18 cellular contexts compared by ENCODE assay signal in genomic region chr9:137969685-137970084, GRCh38.
DNase-seq lines count a peak whose midpoint lies in the region; ATAC-seq and TF ChIP-seq lines count a peak whose summit lies in the region.
"Had no signal": no experiment of that assay in that cellular context is flagged by ENCODE, and none has a peak within 500 bp of the region (broad histone marks: within the 10 kb centered on the region; RNA-seq: fewer than 3 reads in every experiment).

No MANE protein-coding gene starts in this region.

- no peaks in the 10 kb centered on the region for H4K20me1 ChIP-seq in neural progenitor cell (ENCODE audit: low read depth)

- no peak for TF ChIP-seq CTCF in glutamatergic neuron (IDR thresholded peaks at IDR 0.05; ENCODE audit: partially characterized antibody, unreplicated experiment)
- TF ChIP-seq CTCF in neural progenitor cell (IDR thresholded peaks at IDR 0.05): no peak
- no peak for TF ChIP-seq CTCF in upper lobe of right lung (IDR thresholded peaks at IDR 0.05)
- TF ChIP-seq CTCF in type B pancreatic cell (conservative IDR thresholded peaks at IDR 0.05): no peak

- no peak for ATAC-seq in upper lobe of right lung
- ATAC-seq: GM12878 had no signal

- H3K27me3 ChIP-seq in neural progenitor cell: no peaks in the 10 kb centered on the region
- H3K27me3 ChIP-seq in upper lobe of right lung: no peaks in the 10 kb centered on the region

- H3K36me3 ChIP-seq in neural progenitor cell (no peaks in the 10 kb centered on the region), upper lobe of right lung (no peaks in the 10 kb centered on the region)

- H3K9me3 Mint-ChIP-seq in activated naive CD4-positive, alpha-beta T cell treated with anti-CD3 and anti-CD28 coated beads, Interleukin-2, amount 10 ng/mL, durations not matched to agents 7 days and 5 days: no peaks in the 10 kb centered on the region
- peaks cover 8% of the 10 kb centered on the region for H3K9me3 Mint-ChIP-seq in glutamatergic neuron (ENCODE audit: unreplicated experiment)
- H3K9me3 Mint-ChIP-seq in neural progenitor cell: no peaks in the 10 kb centered on the region
- no peaks in the 10 kb centered on the region for H3K9me3 Mint-ChIP-seq in type B pancreatic cell
- H3K9me3 Mint-ChIP-seq: CD4-positive, alpha-beta T cell had no signal

- no peak overlapping the region for H3K4me2 ChIP-seq in neural progenitor cell

- H3K4me3 ChIP-seq in neural progenitor cell (no peak overlapping the region), upper lobe of right lung (no peak overlapping the region)
- H3K4me3 ChIP-seq: GM12878 had no signal

- no peaks in the 10 kb centered on the region for H3K4me1 Mint-ChIP-seq in activated naive CD4-positive, alpha-beta T cell treated with anti-CD3 and anti-CD28 coated beads, Interleukin-2, amount 10 ng/mL, durations not matched to agents 7 days and 5 days
- H3K4me1 Mint-ChIP-seq in glutamatergic neuron (ENCODE audit: low read depth, unreplicated experiment): peaks cover 21% of the 10 kb centered on the region
- peaks cover 18% of the 10 kb centered on the region for H3K4me1 Mint-ChIP-seq in neural progenitor cell
- peaks cover 8% of the 10 kb centered on the region for H3K4me1 Mint-ChIP-seq in type B pancreatic cell (ENCODE audit: unreplicated experiment)
- H3K4me1 Mint-ChIP-seq: B cell had no signal

- CTCF ChIA-PET in activated naive CD4-positive, alpha-beta T cell treated with anti-CD3 and anti-CD28 coated beads, Interleukin-2, amount 10 ng/mL, durations not matched to agents 7 days and 5 days (lab: Charles Lee): no interaction called here

- no peak overlapping the region for H3K4me3 Mint-ChIP-seq in activated naive CD4-positive, alpha-beta T cell treated with anti-CD3 and anti-CD28 coated beads, Interleukin-2, amount 10 ng/mL, durations not matched to agents 7 days and 5 days
- H3K4me3 Mint-ChIP-seq in glutamatergic neuron (ENCODE audit: unreplicated experiment): peak overlapping the region; percentile 3
- H3K4me3 Mint-ChIP-seq in neural progenitor cell: peak overlapping the region; percentile 54
- H3K4me3 Mint-ChIP-seq in type B pancreatic cell: no peak overlapping the region
- H3K4me3 Mint-ChIP-seq: B cell; CD4-positive, alpha-beta T cell; HFFc6 had no signal

- no peak overlapping the region for H3K9ac ChIP-seq in neural progenitor cell

- no peaks in the 10 kb centered on the region for H3K9me3 ChIP-seq in neural progenitor cell (ENCODE audit: low read depth)
- no peaks in the 10 kb centered on the region for H3K9me3 ChIP-seq in upper lobe of right lung

- H3K27ac Mint-ChIP-seq in activated naive CD4-positive, alpha-beta T cell treated with anti-CD3 and anti-CD28 coated beads, Interleukin-2, amount 10 ng/mL, durations not matched to agents 7 days and 5 days: no peak overlapping the region
- H3K27ac Mint-ChIP-seq in glutamatergic neuron (ENCODE audit: unreplicated experiment) (no peak overlapping the region), neural progenitor cell (no peak overlapping the region), type B pancreatic cell (no peak overlapping the region)
- H3K27ac Mint-ChIP-seq: B cell; CD4-positive, alpha-beta T cell; HFFc6 had no signal

- no peaks in the 10 kb centered on the region for H3K4me1 ChIP-seq in neural progenitor cell
- no peaks in the 10 kb centered on the region for H3K4me1 ChIP-seq in upper lobe of right lung

- H2AFZ ChIP-seq in neural progenitor cell (replicated peaks): no peak overlapping the region

- H3K79me2 ChIP-seq in neural progenitor cell (ENCODE audit: low read depth): no peaks in the 10 kb centered on the region

- no peaks in the 10 kb centered on the region for H3F3A ChIP-seq in neural progenitor cell (ENCODE audit: low read depth)

- no peaks in the 10 kb centered on the region for H3K36me3 Mint-ChIP-seq in activated naive CD4-positive, alpha-beta T cell treated with anti-CD3 and anti-CD28 coated beads, Interleukin-2, amount 10 ng/mL, durations not matched to agents 7 days and 5 days
- H3K36me3 Mint-ChIP-seq in glutamatergic neuron (ENCODE audit: unreplicated experiment): peaks cover 12% of the 10 kb centered on the region
- H3K36me3 Mint-ChIP-seq in neural progenitor cell: no peaks in the 10 kb centered on the region
- H3K36me3 Mint-ChIP-seq in type B pancreatic cell: no peaks in the 10 kb centered on the region

- peaks cover 4% of the 10 kb centered on the region for H3K27me3 Mint-ChIP-seq in activated naive CD4-positive, alpha-beta T cell treated with anti-CD3 and anti-CD28 coated beads, Interleukin-2, amount 10 ng/mL, durations not matched to agents 7 days and 5 days
- peaks cover 24% of the 10 kb centered on the region for H3K27me3 Mint-ChIP-seq in glutamatergic neuron (ENCODE audit: unreplicated experiment)
- no peaks in the 10 kb centered on the region for H3K27me3 Mint-ChIP-seq in neural progenitor cell (ENCODE audit: insufficient read depth, low read depth)
- no peaks in the 10 kb centered on the region for H3K27me3 Mint-ChIP-seq in type B pancreatic cell

- H3K27ac ChIP-seq in neural progenitor cell (no peak overlapping the region), upper lobe of right lung (no peak overlapping the region)
- H3K27ac ChIP-seq: HL-60 had no signal

- intact Hi-C loops in upper lobe of right lung (cut with DNase I): no loop called here

- peak; percentile 1 for DNase-seq in activated naive CD4-positive, alpha-beta T cell treated with anti-CD3 and anti-CD28 coated beads, Interleukin-2, amount 10 ng/mL, durations not matched to agents 7 days and 5 days
- DNase-seq in activated naive CD4-positive, alpha-beta T cell treated with Interleukin-2 at 50 U/mL for 16 hours: no peak
- DNase-seq in glutamatergic neuron (no peak), neural progenitor cell (ENCODE audit: low spot score) (no peak), upper lobe of right lung (peak; percentile 29), type B pancreatic cell (ENCODE audit: extremely low spot score, unreplicated experiment) (no peak)
- DNase-seq in stimulated activated CD4-positive, alpha-beta T cell treated with anti-CD3 and anti-CD28 coated beads, Interleukin-15, amount 100 ng/mL, for 24 hours: no peak
- DNase-seq in effector CD8-positive, alpha-beta T cell (lab: John Stamatoyannopoulos, UW): no peak
- DNase-seq: C1 segment of cervical spinal cord; Calu3; CD4-positive, alpha-beta T cell; DMS 273 treated with DMSO at 0.1 percent for 48 hours; GOT3; HCEC 1CT; HFFc6 had no signal

Comparison
In these comparisons a context has a peak if more than half of its experiments do, and no peak if none do; other contexts are left out.
1. DNase-seq: peak in activated naive CD4-positive, alpha-beta T cell treated with anti-CD3 and anti-CD28 coated beads, Interleukin-2, amount 10 ng/mL, durations not matched to agents 7 days and 5 days (single experiment) and upper lobe of right lung (single experiment); none in activated naive CD4-positive, alpha-beta T cell treated with Interleukin-2 at 50 U/mL for 16 hours (single experiment), glutamatergic neuron (single experiment), neural progenitor cell (single experiment), type B pancreatic cell (single experiment), stimulated activated CD4-positive, alpha-beta T cell treated with anti-CD3 and anti-CD28 coated beads, Interleukin-15, amount 100 ng/mL, for 24 hours (single experiment) and effector CD8-positive, alpha-beta T cell (single experiment).
2. H3K4me3 Mint-ChIP-seq: peak in glutamatergic neuron (single experiment) and neural progenitor cell (single experiment); none in activated naive CD4-positive, alpha-beta T cell treated with anti-CD3 and anti-CD28 coated beads, Interleukin-2, amount 10 ng/mL, durations not matched to agents 7 days and 5 days (single experiment) and type B pancreatic cell (single experiment).